ENCODE assay signal across 21 cellular contexts in the genomic region with DNA sequence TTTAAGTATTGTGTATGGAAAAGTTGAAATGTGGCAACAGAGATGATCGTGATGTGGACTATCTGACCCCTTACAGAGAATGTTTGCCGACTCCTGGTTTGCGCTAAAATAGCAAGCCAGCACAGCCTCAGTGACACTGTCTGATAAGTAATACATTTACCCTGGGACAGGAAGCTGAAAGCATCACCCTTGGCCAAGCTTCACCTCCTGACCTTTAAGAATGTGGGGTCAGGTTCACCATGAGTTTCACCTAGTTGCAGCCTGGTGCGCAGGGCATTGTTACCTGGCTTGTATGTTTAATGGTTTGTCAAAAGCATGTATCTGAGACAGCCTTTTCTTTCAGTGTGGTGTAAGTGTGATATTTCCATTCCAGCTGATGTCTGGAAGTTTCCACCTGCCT.
"Had no signal": no experiment of that assay in that cellular context is flagged by ENCODE, and none has a peak within 500 bp of the region (broad histone marks: within the 10 kb centered on the region; RNA-seq: fewer than 3 reads in every experiment).

No MANE protein-coding gene starts in this region.

- H3K27me3 Mint-ChIP-seq: activated CD4-positive, alpha-beta T cell treated with anti-CD3 and anti-CD28 coated beads, Interleukin-2, amount 10 ng/mL, durations not matched to agents 7 days and 5 days; activated naive CD8-positive, alpha-beta T cell treated with anti-CD3 and anti-CD28 coated beads, Interleukin-2, amount 10 ng/mL, durations not matched to agents 7 days and 5 days; naive B cell; progenitor cell of endocrine pancreas had no signal

- H3K27me3 ChIP-seq: foreskin keratinocyte, right atrium auricular region, suprapubic skin had no signal

- ATAC-seq: foreskin keratinocyte had no signal

- H3K4me3 Mint-ChIP-seq: activated CD4-positive, alpha-beta T cell treated with anti-CD3 and anti-CD28 coated beads, Interleukin-2, amount 10 ng/mL, durations not matched to agents 7 days and 5 days; activated naive CD8-positive, alpha-beta T cell treated with anti-CD3 and anti-CD28 coated beads, Interleukin-2, amount 10 ng/mL, durations not matched to agents 7 days and 5 days had no signal

- H3K27ac Mint-ChIP-seq: activated naive CD8-positive, alpha-beta T cell treated with anti-CD3 and anti-CD28 coated beads, Interleukin-2, amount 10 ng/mL, durations not matched to agents 7 days and 5 days; progenitor cell of endocrine pancreas had no signal

- H3K27ac ChIP-seq: foreskin keratinocyte, left ventricle myocardium inferior, right atrium auricular region, skin epidermis, suprapubic skin had no signal

- H3K4me1 ChIP-seq: left ventricle myocardium inferior, right atrium auricular region had no signal

- DNase-seq: activated CD4-positive, alpha-beta T cell treated with anti-CD3 and anti-CD28 coated beads, Interleukin-2, amount 10 ng/mL, durations not matched to agents 7 days and 5 days; activated naive CD8-positive, alpha-beta T cell treated with anti-CD3 and anti-CD28 coated beads, Interleukin-2, amount 10 ng/mL, durations not matched to agents 7 days and 5 days; aorta; cerebellar nuclear complex; effector memory CD4-positive, alpha-beta T cell; foreskin keratinocyte; glutamatergic neuron; hypothalamus; left ventricle myocardium inferior; naive B cell; occipital lobe; SK-N-SH; stimulated activated CD4-positive, alpha-beta T cell treated with anti-CD3 and anti-CD28 coated beads, Interleukin-15, amount 100 ng/mL, for 24 hours; stimulated activated CD4-positive, alpha-beta T cell treated with anti-CD3 and anti-CD28 coated beads, Interleukin-4, amount 100 ng/mL, for 1 hour; stimulated activated naive CD4-positive, alpha-beta T cell; T-helper 1 cell; trophoblast cell had no signal

- H3K4me3 ChIP-seq: left ventricle myocardium inferior, right atrium auricular region, skin epidermis, suprapubic skin had no signal

- H3K4me2 ChIP-seq: SK-N-SH had no signal

- H3K9me3 ChIP-seq: right atrium auricular region, SK-N-SH, suprapubic skin had no signal
